In the genomic region with DNA sequence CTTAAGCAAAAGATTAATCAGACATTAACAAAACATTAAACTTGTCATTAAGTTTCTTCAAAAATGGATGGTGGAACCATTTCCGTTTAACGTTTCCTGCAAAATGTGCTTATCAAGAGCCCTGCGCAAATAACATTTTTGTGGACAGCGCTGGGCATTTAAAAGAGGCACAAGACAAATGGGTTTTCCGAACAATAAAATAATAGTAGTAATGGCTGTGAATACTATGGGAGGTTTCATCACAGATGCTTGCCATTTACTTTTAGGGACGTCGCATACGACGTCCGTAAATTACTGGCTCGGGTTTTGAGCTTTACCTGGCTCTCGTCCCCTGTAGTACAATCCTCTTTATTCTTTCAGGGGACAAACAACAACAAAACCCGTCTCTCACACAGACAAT, we compare ENCODE assay signal across 8 cellular contexts. TPM values are rescaled to one million over a fixed set of nuclear protein-coding genes. Genes with fewer than 3 reads are reported as not detected.
DNase-seq lines count a peak whose midpoint lies in the region; ATAC-seq, FAIRE-seq and TF ChIP-seq lines count a peak whose summit lies in the region.

No MANE protein-coding gene starts in this region.

- ATAC-seq in CD8-positive, alpha-beta T cell = no peak
- no peak for ATAC-seq in pancreas
- no peak for ATAC-seq in GM21423 (IDR thresholded peaks at IDR 0.05; ENCODE audit: unreplicated experiment)
- ATAC-seq in HG03342 (IDR thresholded peaks at IDR 0.05; ENCODE audit: unreplicated experiment) = no peak

- intact Hi-C loops in CD8-positive, alpha-beta T cell (cut with DNase I, micrococcal nuclease) = loop anchor here (2.0 to 5.0 kb wide), 5 partner anchors 63 to 654 kb away; a partner anchor contains a TSS
- intact Hi-C loops in pancreas (cut with DNase I) = no loop called here
- intact Hi-C loops in activated naive CD4-positive, alpha-beta T cell treated with anti-CD3 and anti-CD28 coated beads for 36 hours (cut with micrococcal nuclease) = loop anchor here (1.0 to 5.0 kb wide), 3 partner anchors 85 to 654 kb away; a partner anchor contains a TSS

- peaks cover 61% of the 10 kb centered on the region for H3K36me3 Mint-ChIP-seq in CD8-positive, alpha-beta T cell
- peaks cover 7% of the 10 kb centered on the region for H3K36me3 Mint-ChIP-seq in activated naive CD4-positive, alpha-beta T cell treated with anti-CD3 and anti-CD28 coated beads for 36 hours (ENCODE audit: low read depth)

- DNase-seq in CD8-positive, alpha-beta T cell = no peak
- DNase-seq in MM.1S (no peak), erythroblast (lab: John Stamatoyannopoulos, UW) (peak; percentile 64 to 66), pancreas (no peak)
- DNase-seq in activated CD4-positive, alpha-beta T cell treated with anti-CD3 and anti-CD28 coated beads, Interleukin-2, amount 50 U/mL, for 48 hours = no peak
- no peak for DNase-seq in activated naive CD4-positive, alpha-beta T cell treated with anti-CD3 and anti-CD28 coated beads for 36 hours

- H3K4me2 ChIP-seq in MM.1S (ENCODE audit: low read depth, low read length) = peak overlapping the region; percentile 94

- no peak for TF ChIP-seq CTCF in CD8-positive, alpha-beta T cell (IDR thresholded peaks at IDR 0.05)
- TF ChIP-seq CTCF in MM.1S (IDR thresholded peaks at IDR 0.05; ENCODE audit: low read length) (no peak), pancreas (IDR thresholded peaks at IDR 0.05) (no peak)

- TF ChIP-seq POLR2A in erythroblast (IDR thresholded peaks at IDR 0.05; ENCODE audit: low read length) = no peak

- no peaks in the 10 kb centered on the region for H3K9me2 ChIP-seq in MM.1S (replicated peaks; ENCODE audit: insufficient read depth, low read length)

- peaks cover 48% of the 10 kb centered on the region for H3K4me1 ChIP-seq in CD8-positive, alpha-beta T cell (ENCODE audit: insufficient read depth, low read length)
- H3K4me1 ChIP-seq in MM.1S (ENCODE audit: low read length) = peaks cover 21% of the 10 kb centered on the region
- H3K4me1 ChIP-seq in pancreas = peaks cover 6 to 27% (median 20%) of the 10 kb centered on the region in 3 donors

- H3K27ac ChIP-seq in CD8-positive, alpha-beta T cell (ENCODE audit: low read depth, low read length) = peak overlapping the region; percentile 96
- peak overlapping the region; percentile 92 for H3K27ac ChIP-seq in MM.1S (ENCODE audit: low read length)
- peak overlapping the region; percentile 82 to 95 (median 88) for H3K27ac ChIP-seq in pancreas

- H4K20me1 ChIP-seq in MM.1S (ENCODE audit: insufficient read depth, low read length) = peaks cover 6% of the 10 kb centered on the region; the same call in 1 of the 2 replicates

- H3F3A ChIP-seq in MM.1S (ENCODE audit: insufficient read depth, low read length) = peaks cover 29% of the 10 kb centered on the region

- FAIRE-seq in pancreas (lab: Jason Lieb, UNC) = no peak

- no peaks in the 10 kb centered on the region for H3K36me3 ChIP-seq in CD8-positive, alpha-beta T cell (ENCODE audit: insufficient read depth, low read length)
- H3K36me3 ChIP-seq in MM.1S (replicated peaks; ENCODE audit: insufficient read depth, low read length) (no peaks in the 10 kb centered on the region), pancreas (no peaks in the 10 kb centered on the region)

- peak overlapping the region; percentile 90 for H3K9ac ChIP-seq in MM.1S (ENCODE audit: low read length)

- H3K9me3 Mint-ChIP-seq in CD8-positive, alpha-beta T cell = no peaks in the 10 kb centered on the region
- H3K9me3 Mint-ChIP-seq in activated naive CD4-positive, alpha-beta T cell treated with anti-CD3 and anti-CD28 coated beads for 36 hours = no peaks in the 10 kb centered on the region

- H3K27me3 ChIP-seq in CD8-positive, alpha-beta T cell (ENCODE audit: insufficient read depth, low read length) = no peaks in the 10 kb centered on the region
- H3K27me3 ChIP-seq in MM.1S (replicated peaks; ENCODE audit: insufficient read depth, low read length) = no peaks in the 10 kb centered on the region
- H3K27me3 ChIP-seq in pancreas = no peaks in the 10 kb centered on the region

- POLR2A ChIA-PET in CD8-positive, alpha-beta T cell (lab: Charles Lee) = interaction anchor here (0.9 to 12.7 kb wide), 7 partner anchors 16 to 75 kb away, joined by 3 to 384 read pairs (median 32); no protein-coding TSS in a partner anchor

- CTCF ChIA-PET in CD8-positive, alpha-beta T cell (lab: Charles Lee) = interaction anchor here (1.0 to 7.2 kb wide), 5 partner anchors 11 to 99 kb away, joined by 3 to 68 read pairs (median 5); no protein-coding TSS in a partner anchor
- CTCF ChIA-PET in activated naive CD4-positive, alpha-beta T cell treated with anti-CD3 and anti-CD28 coated beads for 36 hours (lab: Charles Lee) = interaction anchor here (0.9 to 7.0 kb wide), 6 partner anchors 17 to 428 kb away, joined by 3 to 87 read pairs (median 4); no protein-coding TSS in a partner anchor

- peak overlapping the region; percentile 92 for H3K4me3 ChIP-seq in CD8-positive, alpha-beta T cell (ENCODE audit: low read depth, low read length)
- H3K4me3 ChIP-seq in MM.1S (ENCODE audit: low read length) (peak overlapping the region; percentile 76), pancreas (peak overlapping the region; percentile 49 to 75 (median 55))

- H2AFZ ChIP-seq in MM.1S (ENCODE audit: low read length) = peak overlapping the region; percentile 75; the same call in 1 of the 2 replicates

- peaks cover 55% of the 10 kb centered on the region for H3K4me1 Mint-ChIP-seq in CD8-positive, alpha-beta T cell (ENCODE audit: low read depth)
- peaks cover 44% of the 10 kb centered on the region for H3K4me1 Mint-ChIP-seq in activated naive CD4-positive, alpha-beta T cell treated with anti-CD3 and anti-CD28 coated beads for 36 hours (ENCODE audit: low read depth)

- H3K27me3 Mint-ChIP-seq in CD8-positive, alpha-beta T cell (ENCODE audit: low read depth) = no peaks in the 10 kb centered on the region
- no peaks in the 10 kb centered on the region for H3K27me3 Mint-ChIP-seq in activated naive CD4-positive, alpha-beta T cell treated with anti-CD3 and anti-CD28 coated beads for 36 hours (ENCODE audit: low read depth)

- WGBS in pancreas, 2 donors = 1% methylated on average over 13 of the region's 13 CpGs

- H3K4me3 Mint-ChIP-seq in CD8-positive, alpha-beta T cell = no peak overlapping the region
- H3K4me3 Mint-ChIP-seq in activated naive CD4-positive, alpha-beta T cell treated with anti-CD3 and anti-CD28 coated beads for 36 hours = no peak overlapping the region

- no peaks in the 10 kb centered on the region for H3K9me3 ChIP-seq in CD8-positive, alpha-beta T cell (ENCODE audit: low read length)
- H3K9me3 ChIP-seq in MM.1S (replicated peaks; ENCODE audit: insufficient read depth, low read length) = no peaks in the 10 kb centered on the region
- no peaks in the 10 kb centered on the region for H3K9me3 ChIP-seq in pancreas

- H3K27ac Mint-ChIP-seq in CD8-positive, alpha-beta T cell = no peak overlapping the region
- H3K27ac Mint-ChIP-seq in activated naive CD4-positive, alpha-beta T cell treated with anti-CD3 and anti-CD28 coated beads for 36 hours = no peak overlapping the region

- H3K79me2 ChIP-seq in MM.1S (ENCODE audit: low read length) = peaks cover 87% of the 10 kb centered on the region

RNA-seq across cellular contexts. Expression of a gene that starts 1.0 kb away (rescaled TPM):
- 10 to 100 TPM; 24.6 to 26.4 TPM for total RNA-seq in CD8-positive, alpha-beta T cell
- total RNA-seq in pancreas = 1 to 10 TPM; 3.9 to 10.0 (median 5.2) TPM
- polyA plus RNA-seq in pancreas = 1 to 10 TPM; 1.4 to 2.3 TPM
- 10 to 100 TPM; 22.2 to 22.3 TPM for total RNA-seq in activated naive CD4-positive, alpha-beta T cell treated with anti-CD3 and anti-CD28 coated beads for 36 hours

RNA-seq across cellular contexts. Expression of a gene that starts 1.5 kb away (rescaled TPM):
- total RNA-seq in CD8-positive, alpha-beta T cell = 100 to 1,000 TPM; 272 to 273 TPM
- total RNA-seq in pancreas = 10 to 100 TPM; 34.4 to 68.6 (median 45.6) TPM
- 10 to 100 TPM; 19.3 to 24.6 TPM for polyA plus RNA-seq in pancreas
- 10 to 100 TPM; 29.5 to 30.6 TPM for total RNA-seq in activated naive CD4-positive, alpha-beta T cell treated with anti-CD3 and anti-CD28 coated beads for 36 hours

Comparison
In these comparisons a context has a peak if more than half of its experiments do, and no peak if none do; other contexts are left out.
1. DNase-seq: peak in erythroblast (2 of 2); none in CD8-positive, alpha-beta T cell (0 of 7), MM.1S (single experiment), pancreas (0 of 6), activated CD4-positive, alpha-beta T cell treated with anti-CD3 and anti-CD28 coated beads, Interleukin-2, amount 50 U/mL, for 48 hours (0 of 2) and activated naive CD4-positive, alpha-beta T cell treated with anti-CD3 and anti-CD28 coated beads for 36 hours (single experiment).
2. intact Hi-C loops: an anchor here in CD8-positive, alpha-beta T cell (2.0 to 5.0 kb wide) and activated naive CD4-positive, alpha-beta T cell treated with anti-CD3 and anti-CD28 coated beads for 36 hours (1.0 to 5.0 kb wide); none called in pancreas.
3. Peak in every context shown above with its lines, with median percentiles within 50 percentile points of each other: H3K27ac ChIP-seq and H3K4me3 ChIP-seq.